Comparison of ENCODE assay signal across 8 cellular contexts in the genomic region with DNA sequence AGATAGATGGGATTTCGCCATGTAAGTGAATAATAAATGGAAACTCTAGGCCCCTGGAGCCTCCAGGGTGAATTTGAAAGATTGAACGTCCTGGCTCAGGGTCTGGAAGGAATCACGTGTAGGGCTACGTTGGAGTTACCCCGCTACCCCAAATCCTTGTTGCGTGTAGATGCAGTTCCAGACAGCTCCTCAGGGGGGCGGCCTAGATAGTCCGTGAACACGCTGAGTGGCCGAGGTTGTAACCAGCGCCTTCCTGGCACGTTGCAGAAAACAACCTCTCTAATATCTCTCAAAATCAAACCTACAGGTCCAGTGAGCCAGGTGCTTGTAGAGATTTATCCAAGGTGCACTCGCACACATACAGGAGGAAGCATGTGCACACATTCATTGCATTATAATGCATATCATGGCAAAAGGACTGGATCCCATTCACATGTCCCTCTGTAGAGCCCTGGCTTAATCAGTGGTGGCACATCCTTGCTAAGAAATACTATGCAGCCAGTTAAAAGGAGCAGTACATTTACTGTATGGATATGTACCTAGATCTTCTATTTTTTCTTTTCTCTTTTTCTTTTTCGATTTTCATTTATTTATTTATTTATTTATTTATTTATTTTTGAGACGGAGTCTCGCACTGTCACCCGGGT. TPM values are rescaled to one million over a fixed set of nuclear protein-coding genes. Genes with fewer than 3 reads are reported as not detected.
DNase-seq lines count a peak whose midpoint lies in the region; ATAC-seq and TF ChIP-seq lines count a peak whose summit lies in the region.

No MANE protein-coding gene starts in this region.

- intact Hi-C loops in lower lobe of right lung (cut with DNase I): no loop called here

- no peaks in the 10 kb centered on the region for H3K9me3 Mint-ChIP-seq in chondrocyte (ENCODE audit: low read depth)

- DNase-seq in GF-D8 (lab: John Stamatoyannopoulos, UW) (peak; percentile 40), MV-4-11 (lab: John Stamatoyannopoulos, UW) (peak; percentile 74), chondrocyte (ENCODE audit: low spot score) (no peak), lower lobe of right lung (peak; percentile 87)
- peak; percentile 85 to 86 for DNase-seq in activated CD4-positive, alpha-beta T cell treated with anti-CD3 and anti-CD28 coated beads for 24 hours (ENCODE audit: low read depth in 2 of 2)
- DNase-seq in stimulated activated CD8-positive, alpha-beta memory T cell treated with anti-CD3 and anti-CD28 coated beads, Interleukin-15, amount 100 ng/mL, for 1 hour (ENCODE audit: low read depth): peak; percentile 69

- no peak overlapping the region for H3K27ac ChIP-seq in lower lobe of right lung

- peak; percentile 84 for TF ChIP-seq CTCF in chondrocyte (IDR thresholded peaks at IDR 0.05)
- peak; percentile 87 for TF ChIP-seq CTCF in lower lobe of right lung (IDR thresholded peaks at IDR 0.05)

- no peaks in the 10 kb centered on the region for H3K27me3 Mint-ChIP-seq in chondrocyte (ENCODE audit: low read depth)

- H3K27me3 ChIP-seq in lower lobe of right lung (ENCODE audit: low read depth): peaks cover 16% of the 10 kb centered on the region

- ATAC-seq in lower lobe of right lung (peak in 1 of 2 donors; percentile 43), GM19467 (IDR thresholded peaks at IDR 0.05; ENCODE audit: unreplicated experiment) (no peak), GM21723 (IDR thresholded peaks at IDR 0.05; ENCODE audit: unreplicated experiment) (no peak)

- H3K4me1 ChIP-seq in lower lobe of right lung: peaks cover 32% of the 10 kb centered on the region

- peaks cover 21% of the 10 kb centered on the region for H3K4me1 Mint-ChIP-seq in chondrocyte (ENCODE audit: low read depth)

- H3K36me3 Mint-ChIP-seq in chondrocyte (ENCODE audit: low read depth): no peaks in the 10 kb centered on the region

- H3K9me3 ChIP-seq in lower lobe of right lung: no peaks in the 10 kb centered on the region

- H3K4me3 ChIP-seq in lower lobe of right lung: no peak overlapping the region

- H3K27ac Mint-ChIP-seq in chondrocyte (ENCODE audit: unreplicated experiment): no peak overlapping the region

- no peaks in the 10 kb centered on the region for H3K36me3 ChIP-seq in lower lobe of right lung

- no peak overlapping the region for H3K4me3 Mint-ChIP-seq in chondrocyte (ENCODE audit: unreplicated experiment)

RNA-seq across cellular contexts. Expression of a gene that starts 2.5 kb away (rescaled TPM):
- 69.3 to 79.9 TPM (median 70.9 TPM) in 3 replicates for total RNA-seq in chondrocyte
- total RNA-seq in lower lobe of right lung: 67.5 TPM

RNA-seq across cellular contexts. Expression of a gene that starts 11.5 kb away (rescaled TPM):
- total RNA-seq in chondrocyte (3.7 to 6.7 TPM (median 6.4 TPM) in 3 replicates), lower lobe of right lung (2.4 TPM)

RNA-seq across cellular contexts. Expression of a gene that starts 38.0 kb away (rescaled TPM):
- total RNA-seq in chondrocyte: 14.8 to 23.2 TPM (median 21.7 TPM) in 3 replicates
- total RNA-seq in lower lobe of right lung: 22.9 TPM
